8 cellular contexts compared by ENCODE assay signal in the genomic region with DNA sequence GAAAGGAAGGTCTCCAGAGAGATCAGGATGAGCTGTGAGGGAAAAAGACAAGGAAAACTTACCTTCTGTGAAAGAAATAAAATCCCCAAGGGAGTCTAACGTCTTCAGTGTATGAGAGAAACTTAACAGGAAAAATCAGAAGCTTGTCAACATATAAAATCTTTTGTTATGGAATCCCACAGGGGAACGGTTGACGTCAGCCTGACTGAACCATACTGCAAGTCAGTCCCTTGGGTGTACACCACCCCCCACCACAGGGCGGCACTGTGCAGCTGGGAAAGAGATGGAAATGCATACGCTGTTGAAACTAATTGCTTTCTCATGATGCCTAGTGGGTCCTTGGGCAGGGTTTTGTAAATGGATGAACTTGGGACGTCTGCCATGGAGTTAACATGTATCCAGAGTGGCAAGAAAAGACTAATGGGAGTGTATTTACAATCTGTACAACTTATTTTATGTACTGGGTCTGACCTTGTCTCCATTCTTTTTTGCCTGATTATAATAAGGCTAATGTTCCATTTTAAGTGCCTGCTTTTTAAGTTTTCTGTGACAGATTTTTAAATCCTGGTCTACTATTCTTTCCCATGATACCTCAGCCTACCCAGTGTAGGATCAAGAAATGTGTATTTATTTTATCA. TPM values are rescaled to one million over a fixed set of nuclear protein-coding genes. Genes with fewer than 3 reads are reported as not detected.
DNase-seq lines count a peak whose midpoint lies in the region; ATAC-seq and TF ChIP-seq lines count a peak whose summit lies in the region.

No MANE protein-coding gene starts in this region.

- POLR2A ChIA-PET in activated CD4-positive, alpha-beta memory T cell treated with anti-CD3 and anti-CD28 coated beads, Interleukin-2, amount 10 ng/mL, durations not matched to agents 7 days and 5 days (lab: Charles Lee), result interaction anchor here (0.9 kb wide), 1 partner anchor 37 kb away, joined by 3 read pairs; no protein-coding TSS in a partner anchor

- H3K9me3 Mint-ChIP-seq in activated CD4-positive, alpha-beta memory T cell treated with anti-CD3 and anti-CD28 coated beads, Interleukin-2, amount 10 ng/mL, durations not matched to agents 7 days and 5 days, result no peaks in the 10 kb centered on the region

- peaks cover 2% of the 10 kb centered on the region for H3K4me1 Mint-ChIP-seq in activated CD4-positive, alpha-beta memory T cell treated with anti-CD3 and anti-CD28 coated beads, Interleukin-2, amount 10 ng/mL, durations not matched to agents 7 days and 5 days

- intact Hi-C loops in sciatic nerve (cut with DNase I), result no loop called here

- H3K27me3 Mint-ChIP-seq in activated CD4-positive, alpha-beta memory T cell treated with anti-CD3 and anti-CD28 coated beads, Interleukin-2, amount 10 ng/mL, durations not matched to agents 7 days and 5 days, result no peaks in the 10 kb centered on the region

- H3K27ac Mint-ChIP-seq in activated CD4-positive, alpha-beta memory T cell treated with anti-CD3 and anti-CD28 coated beads, Interleukin-2, amount 10 ng/mL, durations not matched to agents 7 days and 5 days, result no peak overlapping the region

- DNase-seq in GM04503 (ENCODE audit: low read depth) (peak; percentile 53), NCI-H2081 treated with DMSO at 0.1 percent for 48 hours (lab: John Stamatoyannopoulos, UW) (peak; percentile 60), fibroblast of villous mesenchyme (ENCODE audit: low read depth) (peak; percentile 74), sciatic nerve (ENCODE audit: low spot score) (peak; percentile 66), NCI-H2029 treated with DMSO at 0.1 percent for 48 hours (lab: John Stamatoyannopoulos, UW) (no peak), GF-D8 (lab: John Stamatoyannopoulos, UW) (no peak)
- peak; percentile 26 for DNase-seq in activated CD4-positive, alpha-beta memory T cell treated with anti-CD3 and anti-CD28 coated beads, Interleukin-2, amount 10 ng/mL, durations not matched to agents 7 days and 5 days

- peak; percentile 82 for TF ChIP-seq CTCF in fibroblast of villous mesenchyme (IDR thresholded peaks at IDR 0.05; ENCODE audit: insufficient read depth, low read depth, low read length)

- ATAC-seq in HG02623 (IDR thresholded peaks at IDR 0.05; ENCODE audit: unreplicated experiment) (peak; percentile 63), sciatic nerve (no peak)

- CTCF ChIA-PET in activated CD4-positive, alpha-beta memory T cell treated with anti-CD3 and anti-CD28 coated beads, Interleukin-2, amount 10 ng/mL, durations not matched to agents 7 days and 5 days (lab: Charles Lee), result interaction anchor here (0.8 to 3.1 kb wide), 2 partner anchors 10 to 45 kb away, joined by 3 to 13 read pairs; no protein-coding TSS in a partner anchor

- peaks cover 35% of the 10 kb centered on the region for H3K36me3 Mint-ChIP-seq in activated CD4-positive, alpha-beta memory T cell treated with anti-CD3 and anti-CD28 coated beads, Interleukin-2, amount 10 ng/mL, durations not matched to agents 7 days and 5 days (ENCODE audit: low read depth)

- H3K4me3 Mint-ChIP-seq in activated CD4-positive, alpha-beta memory T cell treated with anti-CD3 and anti-CD28 coated beads, Interleukin-2, amount 10 ng/mL, durations not matched to agents 7 days and 5 days, result no peak overlapping the region

- H3K4me3 ChIP-seq in fibroblast of villous mesenchyme (ENCODE audit: low read depth, low read length), result no peak overlapping the region

RNA-seq across cellular contexts. Expression of gene UTP25, which starts 22.7 kb away (rescaled TPM):
- 1 to 10 TPM; 5.7 to 5.8 TPM for total RNA-seq in activated CD4-positive, alpha-beta memory T cell treated with anti-CD3 and anti-CD28 coated beads, Interleukin-2, amount 10 ng/mL, durations not matched to agents 7 days and 5 days
- total RNA-seq in fibroblast of villous mesenchyme (10.6 and 12.1 TPM in 2 replicates), sciatic nerve (7.7 TPM)

RNA-seq across cellular contexts. Expression of gene IRF6, which starts 44.5 kb away (rescaled TPM):
- under 1 TPM; 0.10 to 0.25 TPM for total RNA-seq in activated CD4-positive, alpha-beta memory T cell treated with anti-CD3 and anti-CD28 coated beads, Interleukin-2, amount 10 ng/mL, durations not matched to agents 7 days and 5 days
- total RNA-seq in fibroblast of villous mesenchyme (under 0.01 and 0.32 TPM in 2 replicates), sciatic nerve (1.8 TPM)

Comparison
In these comparisons a context has a peak if more than half of its experiments do, and no peak if none do; other contexts are left out.
1. DNase-seq: peak in GM04503 (single experiment), NCI-H2081 treated with DMSO at 0.1 percent for 48 hours (single experiment), activated CD4-positive, alpha-beta memory T cell treated with anti-CD3 and anti-CD28 coated beads, Interleukin-2, amount 10 ng/mL, durations not matched to agents 7 days and 5 days (single experiment), fibroblast of villous mesenchyme (single experiment) and sciatic nerve (single experiment); none in NCI-H2029 treated with DMSO at 0.1 percent for 48 hours (single experiment) and GF-D8 (single experiment).